In genomic region chr7:64102656-64103400, GRCh38 we compare ENCODE assay signal across 21 cellular contexts. TPM values are rescaled to one million over a fixed set of nuclear protein-coding genes. Genes with fewer than 3 reads are reported as not detected.
DNase-seq lines count a peak whose midpoint lies in the region; ATAC-seq and TF ChIP-seq lines count a peak whose summit lies in the region.
"Had no signal": no experiment of that assay in that cellular context is flagged by ENCODE, and none has a peak within 500 bp of the region (broad histone marks: within the 10 kb centered on the region; RNA-seq: fewer than 3 reads in every experiment).

No MANE protein-coding gene starts in this region.

- 76% methylated on average over 14 of the region's 14 CpGs for WGBS in HUES64

- no peak for ATAC-seq in upper lobe of right lung
- ATAC-seq: GM12878, GM23338 had no signal

- H3K4me3 ChIP-seq in HUES64 (ENCODE audit: low read length) = 0 out of 2 replicates have a peak overlapping the region, but pooled peaks have one; percentile 10
- H3K4me3 ChIP-seq in upper lobe of right lung = no peak overlapping the region
- H3K4me3 ChIP-seq: GM12878, GM23338 had no signal

- no peak overlapping the region for H3K27ac Mint-ChIP-seq in chondrocyte (ENCODE audit: unreplicated experiment)
- H3K27ac Mint-ChIP-seq: CD4-positive, CD25-positive, alpha-beta regulatory T cell; CD8-positive, alpha-beta memory T cell; GM23338 had no signal

- DNase-seq in chondrocyte (ENCODE audit: low spot score) = peak; percentile 68
- DNase-seq in posterior vena cava (ENCODE audit: low spot score) = peak; percentile 76
- peak; percentile 26 for DNase-seq in upper lobe of right lung
- no peak for DNase-seq in activated naive CD4-positive, alpha-beta T cell (lab: John Stamatoyannopoulos, UW)
- DNase-seq in GM19238 (ENCODE audit: insufficient read length, low spot score) = no peak
- DNase-seq: ACHN; BE2C; C1 segment of cervical spinal cord; CD4-positive, CD25-positive, alpha-beta regulatory T cell; CD8-positive, alpha-beta memory T cell; COR-L47; DMS 273 treated with DMSO at 0.1 percent for 48 hours; DMS53; DND-41; EL; HCEC 1CT had no signal

- H3K9me3 ChIP-seq in HUES64 (ENCODE audit: insufficient read depth, low read depth, low read length) (peaks cover 45% of the 10 kb centered on the region), upper lobe of right lung (peaks cover 15% of the 10 kb centered on the region)
- H3K9me3 ChIP-seq: BE2C had no signal

- H3K36me3 Mint-ChIP-seq in chondrocyte (ENCODE audit: low read depth) = peaks cover 5% of the 10 kb centered on the region
- H3K36me3 Mint-ChIP-seq: CD4-positive, CD25-positive, alpha-beta regulatory T cell; CD8-positive, alpha-beta memory T cell had no signal

- H3K27ac ChIP-seq in HUES64 (ENCODE audit: low read depth, low read length) (no peak overlapping the region), upper lobe of right lung (no peak overlapping the region)

- H3K27me3 Mint-ChIP-seq in chondrocyte (ENCODE audit: low read depth) = no peaks in the 10 kb centered on the region
- H3K27me3 Mint-ChIP-seq: CD4-positive, CD25-positive, alpha-beta regulatory T cell; CD8-positive, alpha-beta memory T cell had no signal

- H3K4me1 Mint-ChIP-seq in chondrocyte (ENCODE audit: low read depth) = no peaks in the 10 kb centered on the region
- H3K4me1 Mint-ChIP-seq: CD4-positive, CD25-positive, alpha-beta regulatory T cell; CD8-positive, alpha-beta memory T cell; GM23338 had no signal

- intact Hi-C loops in posterior vena cava (cut with DNase I) (no loop called here), upper lobe of right lung (cut with DNase I) (no loop called here)

- no peak overlapping the region for H3K4me3 Mint-ChIP-seq in chondrocyte (ENCODE audit: unreplicated experiment)
- H3K4me3 Mint-ChIP-seq: CD4-positive, CD25-positive, alpha-beta regulatory T cell; GM23338 had no signal

- no peak for TF ChIP-seq CTCF in chondrocyte (IDR thresholded peaks at IDR 0.05)
- TF ChIP-seq CTCF in upper lobe of right lung (IDR thresholded peaks at IDR 0.05) = no peak

- H3K4me1 ChIP-seq in HUES64 (ENCODE audit: insufficient read depth, low read length) (no peaks in the 10 kb centered on the region), upper lobe of right lung (no peaks in the 10 kb centered on the region)
- H3K4me1 ChIP-seq: BE2C had no signal

- H3K27me3 ChIP-seq in HUES64 (ENCODE audit: insufficient read depth, low read length) = no peaks in the 10 kb centered on the region
- no peaks in the 10 kb centered on the region for H3K27me3 ChIP-seq in upper lobe of right lung
- H3K27me3 ChIP-seq: BE2C had no signal

- H3K9ac ChIP-seq in HUES64 (ENCODE audit: low read depth, low read length) = no peak overlapping the region

- H3K9me3 Mint-ChIP-seq in chondrocyte (ENCODE audit: low read depth) = peaks cover 9% of the 10 kb centered on the region

- H3K36me3 ChIP-seq in HUES64 (ENCODE audit: insufficient read depth, low read length) (no peaks in the 10 kb centered on the region), upper lobe of right lung (no peaks in the 10 kb centered on the region)
- H3K36me3 ChIP-seq: BE2C had no signal

RNA-seq across cellular contexts. Expression of gene ZNF727, which starts 57.6 kb away (rescaled TPM):
- not detected for polyA plus RNA-seq in HUES64 (2013, experiment 1 of 2)
- not detected for polyA plus RNA-seq in HUES64 (2013, experiment 2 of 2)
- not detected in 3 replicates for total RNA-seq in chondrocyte
- total RNA-seq in posterior vena cava = 1 to 10 TPM; 3.5 to 6.4 TPM
- 5.5 TPM for total RNA-seq in upper lobe of right lung
- total RNA-seq: CD4-positive, CD25-positive, alpha-beta regulatory T cell; G401; GM12878; GM23338; HT-29 had no signal
- polyA plus RNA-seq: CD8-positive, alpha-beta memory T cell; GM12878; GM23338 had no signal

Comparison
In these comparisons a context has a peak if more than half of its experiments do, and no peak if none do; other contexts are left out.
1. DNase-seq: peak in chondrocyte (single experiment), posterior vena cava (single experiment) and upper lobe of right lung (single experiment); none in activated naive CD4-positive, alpha-beta T cell (0 of 4) and GM19238 (single experiment).